8 cellular contexts compared by ENCODE assay signal in genomic region chr4:30714408-30715031, GRCh38. TPM values are rescaled to one million over a fixed set of nuclear protein-coding genes. Genes with fewer than 3 reads are reported as not detected.
DNase-seq lines count a peak whose midpoint lies in the region; ATAC-seq, FAIRE-seq and TF ChIP-seq lines count a peak whose summit lies in the region.

No MANE protein-coding gene starts in this region.

- ATAC-seq in A549 (peak; percentile 54 to 75; a peak in 4 of 6 replicates), GM18498 (IDR thresholded peaks at IDR 0.05; ENCODE audit: unreplicated experiment) (peak; percentile 41)
- ATAC-seq in CD4-positive, alpha-beta T cell (ENCODE audit: poor library complexity): no peak

- intact Hi-C loops in CD4-positive, alpha-beta T cell (cut with DNase I, micrococcal nuclease): no loop called here

- H3K36me3 Mint-ChIP-seq in CD4-positive, alpha-beta T cell (ENCODE audit: low read depth): no peaks in the 10 kb centered on the region

- TF ChIP-seq RAD21 in A549 (conservative IDR thresholded peaks at IDR 0.05 in 1 of 2, IDR thresholded peaks at IDR 0.05 in 1 of 2): peak in 1 of 2 experiments; percentile 30; a peak in 1 of 5 replicates

- no peak overlapping the region for H3K4me2 ChIP-seq in A549

- H3K27me3 Mint-ChIP-seq in CD4-positive, alpha-beta T cell: peaks cover 67% of the 10 kb centered on the region

- no peak for TF ChIP-seq EP300 in A549 (IDR thresholded peaks at IDR 0.05)

- no peak overlapping the region for H3K27ac Mint-ChIP-seq in CD4-positive, alpha-beta T cell

- POLR2A ChIA-PET in A549 (lab: Yijun Ruan, JAX): no interaction called here
- POLR2A ChIA-PET in CD4-positive, alpha-beta T cell (lab: Charles Lee): no interaction called here

- H3K9me3 Mint-ChIP-seq in CD4-positive, alpha-beta T cell: peaks cover 11% of the 10 kb centered on the region

- TF ChIP-seq POLR2A in A549 (IDR thresholded peaks at IDR 0.05; ENCODE audit: low read length): no peak

- peaks cover 32% of the 10 kb centered on the region for H3K4me1 Mint-ChIP-seq in CD4-positive, alpha-beta T cell (ENCODE audit: low read depth)

- H3K4me3 Mint-ChIP-seq in CD4-positive, alpha-beta T cell: no peak overlapping the region

- H3K27ac ChIP-seq in A549: no peak overlapping the region
- no peak overlapping the region for H3K27ac ChIP-seq in CD4-positive, alpha-beta T cell (ENCODE audit: low read depth, low read length)

- FAIRE-seq in A549 (lab: Jason Lieb, UNC): no peak

- H3K4me3 ChIP-seq in A549: no peak overlapping the region

- 14% methylated on average over 6 of the region's 6 CpGs for WGBS in A549 (ENCODE audit: missing lambda C conversion rate)

- peaks cover 23% of the 10 kb centered on the region for H3K27me3 ChIP-seq in CD4-positive, alpha-beta T cell (ENCODE audit: control insufficient read depth, insufficient read depth, low read length)

- peaks cover 5% of the 10 kb centered on the region; the same call in 1 of the 3 replicates for H3K4me1 ChIP-seq in A549

- DNase-seq in A549 (ENCODE audit: low read depth in 1 of 2, low spot score in 1 of 2): peak; percentile 18 to 45
- peak; percentile 5 for DNase-seq in NCI-H1092 (lab: John Stamatoyannopoulos, UW)
- peak; percentile 76 for DNase-seq in astrocyte of the hippocampus (ENCODE audit: low read depth, low spot score)
- DNase-seq in kidney glomerular epithelial cell (lab: John Stamatoyannopoulos, UW): peak; percentile 34
- DNase-seq in activated gamma-delta T cell treated with Interleukin-2 at 50 U/mL for 16 hours: no peak
- DNase-seq in CD4-positive, alpha-beta T cell: no peak
- DNase-seq in T-helper 1 cell: no peak

- H3K9me3 ChIP-seq in A549: no peaks in the 10 kb centered on the region
- peaks cover 3% of the 10 kb centered on the region for H3K9me3 ChIP-seq in CD4-positive, alpha-beta T cell (ENCODE audit: control insufficient read depth, low read length)

- TF ChIP-seq CTCF in A549 (IDR thresholded peaks at IDR 0.05): peak; percentile 39; the same call in 2 of the 3 replicates
- TF ChIP-seq CTCF in CD4-positive, alpha-beta T cell (IDR thresholded peaks at IDR 0.05): no peak

- CTCF ChIA-PET in A549 (lab: Yijun Ruan, JAX): interaction anchor here (0.7 to 1.5 kb wide), 2 partner anchors 10 to 20 kb away, joined by 3 to 6 read pairs; no protein-coding TSS in a partner anchor
- CTCF ChIA-PET in CD4-positive, alpha-beta T cell (lab: Charles Lee): no interaction called here

TF ChIP-seq in A549, 52 proteins besides CTCF, POLR2A, EP300 and RAD21:
- no peak for TF ChIP-seq REST (IDR thresholded peaks at IDR 0.05)
- peak; percentile 28; the same call in 2 of the 3 replicates for TF ChIP-seq SMC3 (IDR thresholded peaks at IDR 0.05)

RNA-seq across cellular contexts. Expression of gene PCDH7, which starts 5.6 kb away (rescaled TPM):
- 0.16 and 0.19 TPM in 2 replicates for polyA plus RNA-seq in A549 (2011; rRNA removed)
- polyA plus RNA-seq in A549 (2012; cell fraction: cytosol; rRNA removed): 0.08 and 0.12 TPM in 2 replicates
- 0.06 and 0.10 TPM in 2 replicates for polyA plus RNA-seq in A549 (2012; cell fraction: nucleus; rRNA removed)
- polyA plus RNA-seq in A549 (2017; fragmentation: RNase III; extraction: RNeasy Plus Mini Kit Qiagen cat#74134 plus additional on column Dnase treatment): 0.04 TPM in 2 of 3 replicates, not detected in the other
- polyA minus RNA-seq in A549 (2011; rRNA and poly(A)+ RNA removed): 0.24 and 0.37 TPM in 2 replicates
- total RNA-seq in CD4-positive, alpha-beta T cell: not detected

Comparison
In these comparisons a context has a peak if more than half of its experiments do, and no peak if none do; other contexts are left out.
1. DNase-seq: peak in A549 (2 of 2), NCI-H1092 (single experiment), astrocyte of the hippocampus (single experiment) and kidney glomerular epithelial cell (single experiment); none in activated gamma-delta T cell treated with Interleukin-2 at 50 U/mL for 16 hours (single experiment), CD4-positive, alpha-beta T cell (0 of 10) and T-helper 1 cell (0 of 5).